In the genomic region with DNA sequence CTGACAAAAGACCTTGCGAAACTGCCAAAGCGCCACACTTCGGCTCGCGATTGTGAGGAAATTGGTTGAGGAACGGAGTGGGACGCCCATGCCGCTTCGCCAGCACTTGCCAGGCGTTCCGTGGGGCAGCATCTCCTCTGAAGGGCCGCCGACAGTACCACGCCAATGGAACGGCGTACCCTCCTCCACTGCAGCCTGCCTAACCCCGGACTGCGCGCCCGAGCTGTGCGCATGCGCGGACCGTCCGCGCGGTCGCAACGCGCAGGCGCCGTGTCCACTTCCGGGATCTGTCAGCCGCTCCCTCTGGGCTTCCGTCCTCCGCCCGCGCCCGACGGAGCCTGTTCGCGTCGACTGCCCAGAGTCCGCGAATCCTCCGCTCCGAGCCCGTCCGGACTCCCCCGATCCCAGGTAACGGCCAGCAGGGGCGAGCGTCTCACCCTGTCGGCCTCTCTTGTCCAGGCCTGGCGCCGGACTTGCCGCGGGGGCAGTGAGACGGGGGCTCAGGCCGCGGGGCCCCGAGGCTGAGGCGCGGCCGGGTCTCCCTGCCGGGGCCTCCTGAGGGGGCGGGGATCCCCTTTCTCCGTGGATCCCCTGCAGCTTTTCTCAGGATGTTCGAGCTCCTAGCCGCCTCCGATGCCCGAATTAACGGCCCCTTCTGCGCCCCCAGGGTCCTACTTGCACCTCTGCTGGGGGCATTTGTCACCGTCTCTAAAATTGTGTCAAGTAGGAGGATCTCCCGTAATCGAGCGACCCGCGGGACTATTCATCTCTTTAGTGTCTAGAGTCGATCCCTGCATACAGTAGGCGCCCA, we compare ENCODE assay signal across 8 cellular contexts. TPM values are rescaled to one million over a fixed set of nuclear protein-coding genes. Genes with fewer than 3 reads are reported as not detected.
DNase-seq lines count a peak whose midpoint lies in the region; ATAC-seq and TF ChIP-seq lines count a peak whose summit lies in the region.

A gene (plus strand): TSS at position 302 of the 811 bp plus-strand sequence. CDS start 7,456 bp downstream, outside the sequence.

- H3K27ac Mint-ChIP-seq in activated CD4-positive, alpha-beta T cell treated with anti-CD3 and anti-CD28 coated beads, Interleukin-2, amount 10 ng/mL, durations not matched to agents 24 days and 14 days = peak within 1 kb of the TSS; percentile 90

- H3K27ac ChIP-seq in BLaER1 treated with 17β-estradiol and CSF1 and Interleukin-3, amounts not matched to agents 10 nM and 100 nM = peak within 1 kb of the TSS; percentile 83 to 95 (median 88)
- peak within 1 kb of the TSS; percentile 86 to 90 for H3K27ac ChIP-seq in coronary artery

- H3K4me1 Mint-ChIP-seq in activated CD4-positive, alpha-beta T cell treated with anti-CD3 and anti-CD28 coated beads, Interleukin-2, amount 10 ng/mL, durations not matched to agents 24 days and 14 days = peaks cover 35% of the 10 kb centered on the region

- H3K4me3 Mint-ChIP-seq in activated CD4-positive, alpha-beta T cell treated with anti-CD3 and anti-CD28 coated beads, Interleukin-2, amount 10 ng/mL, durations not matched to agents 24 days and 14 days = peak within 1 kb of the TSS; percentile 91

- peaks cover 3% of the 10 kb centered on the region for H3K27me3 Mint-ChIP-seq in activated CD4-positive, alpha-beta T cell treated with anti-CD3 and anti-CD28 coated beads, Interleukin-2, amount 10 ng/mL, durations not matched to agents 24 days and 14 days

- intact Hi-C loops in activated CD4-positive, alpha-beta T cell treated with anti-CD3 and anti-CD28 coated beads, Interleukin-2, amount 10 ng/mL, durations not matched to agents 24 days and 14 days (cut with micrococcal nuclease) = loop anchor here (2.0 to 5.0 kb wide), 3 partner anchors 56 to 447 kb away; a partner anchor contains a TSS
- intact Hi-C loops in left colon (cut with DNase I, micrococcal nuclease) = no loop called here

- ATAC-seq in GM19328 (IDR thresholded peaks at IDR 0.05; ENCODE audit: unreplicated experiment) (peak; percentile 86), HG03469 (IDR thresholded peaks at IDR 0.05; ENCODE audit: unreplicated experiment) (peak; percentile 83), left colon (peak; percentile 84)

- peak; percentile 85 for DNase-seq in NCI-H526 treated with DMSO at 0.1 percent for 48 hours (lab: John Stamatoyannopoulos, UW)
- peak; percentile 98 for DNase-seq in activated CD4-positive, alpha-beta T cell treated with anti-CD3 and anti-CD28 coated beads, Interleukin-2, amount 10 ng/mL, durations not matched to agents 24 days and 14 days
- peak; percentile 93 for DNase-seq in coronary artery (ENCODE audit: low spot score)
- peak; percentile 88 to 92 for DNase-seq in left colon
- peak; percentile 88 to 90 for DNase-seq in stimulated activated CD4-positive, alpha-beta T cell treated with anti-CD3 and anti-CD28 coated beads, Interleukin-1b, Interleukin-23, amount 100 ng/mL, for 4 hours (ENCODE audit: low read depth in 2 of 2)

- TF ChIP-seq CTCF in coronary artery (IDR thresholded peaks at IDR 0.05) = no peak

- H3K36me3 ChIP-seq in BLaER1 treated with 17β-estradiol and CSF1 and Interleukin-3, amounts not matched to agents 10 nM and 100 nM = peaks cover 0 to 21% (median 13%) of the 10 kb centered on the region in 11 experiments; a peak in 14 of 22 replicates

- H3K27me3 ChIP-seq in BLaER1 treated with 17β-estradiol and CSF1 and Interleukin-3, amounts not matched to agents 10 nM and 100 nM = no peaks in the 10 kb centered on the region

- H3K9ac ChIP-seq in BLaER1 treated with 17β-estradiol and CSF1 and Interleukin-3, amounts not matched to agents 10 nM and 100 nM = peak within 1 kb of the TSS; percentile 89 to 97 (median 93)

- peaks cover 30 to 51% (median 50%) of the 10 kb centered on the region in 10 experiments for H3K4me1 ChIP-seq in BLaER1 treated with 17β-estradiol and CSF1 and Interleukin-3, amounts not matched to agents 10 nM and 100 nM

- no peaks in the 10 kb centered on the region for H3K9me3 ChIP-seq in BLaER1 treated with 17β-estradiol and CSF1 and Interleukin-3, amounts not matched to agents 10 nM and 100 nM (replicated peaks in 1 of 11)

- peak within 1 kb of the TSS; percentile 90 to 100 (median 97) for H3K4me2 ChIP-seq in BLaER1 treated with 17β-estradiol and CSF1 and Interleukin-3, amounts not matched to agents 10 nM and 100 nM

- H3K4me3 ChIP-seq in BLaER1 treated with 17β-estradiol and CSF1 and Interleukin-3, amounts not matched to agents 10 nM and 100 nM = peak within 1 kb of the TSS; percentile 85 to 98 (median 93)
- peak within 1 kb of the TSS; percentile 88 for H3K4me3 ChIP-seq in coronary artery

- peaks cover 12% of the 10 kb centered on the region for H3K36me3 Mint-ChIP-seq in activated CD4-positive, alpha-beta T cell treated with anti-CD3 and anti-CD28 coated beads, Interleukin-2, amount 10 ng/mL, durations not matched to agents 24 days and 14 days (ENCODE audit: low read depth)

- H4K20me1 ChIP-seq in BLaER1 treated with 17β-estradiol and CSF1 and Interleukin-3, amounts not matched to agents 10 nM and 100 nM = peaks cover 0 to 50% (median 44%) of the 10 kb centered on the region in 11 experiments; a peak in 19 of 22 replicates

- no peaks in the 10 kb centered on the region for H3K9me3 Mint-ChIP-seq in activated CD4-positive, alpha-beta T cell treated with anti-CD3 and anti-CD28 coated beads, Interleukin-2, amount 10 ng/mL, durations not matched to agents 24 days and 14 days

RNA-seq across cellular contexts. Expression of the gene that starts here (rescaled TPM):
- total RNA-seq in activated CD4-positive, alpha-beta T cell treated with anti-CD3 and anti-CD28 coated beads, Interleukin-2, amount 10 ng/mL, durations not matched to agents 24 days and 14 days = 76.0 and 80.8 TPM in 2 replicates
- 100 to 1,000 TPM; 160 to 186 TPM for total RNA-seq in left colon

Comparison
In these comparisons a context has a peak if more than half of its experiments do, and no peak if none do; other contexts are left out.
1. Peak in every context shown above with its lines: DNase-seq, ATAC-seq, H3K4me3 ChIP-seq and H3K27ac ChIP-seq.